In genomic region chr12:96436366-96437295, GRCh38 we compare ENCODE assay signal across 2 cellular contexts.
A peak's percentile ranks its signal among the peaks of the same experiment; 100 is the strongest.
TF ChIP-seq lines count a peak whose summit lies in the region.

No MANE protein-coding gene starts in this region.

TF ChIP-seq in HEK293, 187 proteins besides CTCF, POLR2A, EP300 and RAD21 (continued from another document):
- TF ChIP-seq ZBTB26 (tag by site-specific recombination; optimal IDR thresholded peaks at IDR 0.05) (no peak), ZNF211 (tag by site-specific recombination; IDR thresholded peaks at IDR 0.05; ENCODE audit: low read depth) (no peak), ZBTB17 (tag by site-specific recombination; IDR thresholded peaks at IDR 0.05) (0 out of 2 replicates have a peak, but pooled peaks have one; percentile 8), EGR2 (tag by site-specific recombination; IDR thresholded peaks at IDR 0.05; ENCODE audit: low read depth) (no peak), PBX3 (CRISPR knock-in tag; IDR thresholded peaks at IDR 0.05) (no peak), ZNF654 (tag by site-specific recombination; IDR thresholded peaks at IDR 0.05; ENCODE audit: low read depth) (no peak)
TF ChIP-seq in HEK293: peak in this region for 1.

TF ChIP-seq in WTC11, 78 proteins besides CTCF, POLR2A, EP300 and RAD21 (continued from another document):
- TF ChIP-seq USF2 (CRISPR knock-in tag; IDR thresholded peaks at IDR 0.05) (no peak), TEAD4 (CRISPR knock-in tag; IDR thresholded peaks at IDR 0.05) (no peak), ATF1 (CRISPR knock-in tag; IDR thresholded peaks at IDR 0.05) (no peak), NFATC4 (CRISPR knock-in tag; IDR thresholded peaks at IDR 0.05) (no peak), CBFB (CRISPR knock-in tag; IDR thresholded peaks at IDR 0.05; ENCODE audit: low read depth) (no peak), USF1 (CRISPR knock-in tag; IDR thresholded peaks at IDR 0.05) (no peak), SP1 (CRISPR knock-in tag; conservative IDR thresholded peaks at IDR 0.05) (no peak), NR1H2 (CRISPR knock-in tag; IDR thresholded peaks at IDR 0.05) (no peak), ZNF425 (CRISPR knock-in tag; conservative IDR thresholded peaks at IDR 0.05) (no peak), FOXP1 (CRISPR knock-in tag; IDR thresholded peaks at IDR 0.05; ENCODE audit: borderline replicate concordance) (no peak), ZNF317 (CRISPR knock-in tag; IDR thresholded peaks at IDR 0.05; ENCODE audit: borderline replicate concordance, low read depth) (no peak), ZNF423 (CRISPR knock-in tag; IDR thresholded peaks at IDR 0.05) (no peak)
- TF ChIP-seq, protein P1, sequence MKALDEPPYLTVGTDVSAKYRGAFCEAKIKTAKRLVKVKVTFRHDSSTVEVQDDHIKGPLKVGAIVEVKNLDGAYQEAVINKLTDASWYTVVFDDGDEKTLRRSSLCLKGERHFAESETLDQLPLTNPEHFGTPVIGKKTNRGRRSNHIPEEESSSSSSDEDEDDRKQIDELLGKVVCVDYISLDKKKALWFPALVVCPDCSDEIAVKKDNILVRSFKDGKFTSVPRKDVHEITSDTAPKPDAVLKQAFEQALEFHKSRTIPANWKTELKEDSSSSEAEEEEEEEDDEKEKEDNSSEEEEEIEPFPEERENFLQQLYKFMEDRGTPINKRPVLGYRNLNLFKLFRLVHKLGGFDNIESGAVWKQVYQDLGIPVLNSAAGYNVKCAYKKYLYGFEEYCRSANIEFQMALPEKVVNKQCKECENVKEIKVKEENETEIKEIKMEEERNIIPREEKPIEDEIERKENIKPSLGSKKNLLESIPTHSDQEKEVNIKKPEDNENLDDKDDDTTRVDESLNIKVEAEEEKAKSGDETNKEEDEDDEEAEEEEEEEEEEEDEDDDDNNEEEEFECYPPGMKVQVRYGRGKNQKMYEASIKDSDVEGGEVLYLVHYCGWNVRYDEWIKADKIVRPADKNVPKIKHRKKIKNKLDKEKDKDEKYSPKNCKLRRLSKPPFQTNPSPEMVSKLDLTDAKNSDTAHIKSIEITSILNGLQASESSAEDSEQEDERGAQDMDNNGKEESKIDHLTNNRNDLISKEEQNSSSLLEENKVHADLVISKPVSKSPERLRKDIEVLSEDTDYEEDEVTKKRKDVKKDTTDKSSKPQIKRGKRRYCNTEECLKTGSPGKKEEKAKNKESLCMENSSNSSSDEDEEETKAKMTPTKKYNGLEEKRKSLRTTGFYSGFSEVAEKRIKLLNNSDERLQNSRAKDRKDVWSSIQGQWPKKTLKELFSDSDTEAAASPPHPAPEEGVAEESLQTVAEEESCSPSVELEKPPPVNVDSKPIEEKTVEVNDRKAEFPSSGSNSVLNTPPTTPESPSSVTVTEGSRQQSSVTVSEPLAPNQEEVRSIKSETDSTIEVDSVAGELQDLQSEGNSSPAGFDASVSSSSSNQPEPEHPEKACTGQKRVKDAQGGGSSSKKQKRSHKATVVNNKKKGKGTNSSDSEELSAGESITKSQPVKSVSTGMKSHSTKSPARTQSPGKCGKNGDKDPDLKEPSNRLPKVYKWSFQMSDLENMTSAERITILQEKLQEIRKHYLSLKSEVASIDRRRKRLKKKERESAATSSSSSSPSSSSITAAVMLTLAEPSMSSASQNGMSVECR (CRISPR knock-in tag; IDR thresholded peaks at IDR 0.05; ENCODE audit: borderline replicate concordance) = no peak
- TF ChIP-seq, protein P2, sequence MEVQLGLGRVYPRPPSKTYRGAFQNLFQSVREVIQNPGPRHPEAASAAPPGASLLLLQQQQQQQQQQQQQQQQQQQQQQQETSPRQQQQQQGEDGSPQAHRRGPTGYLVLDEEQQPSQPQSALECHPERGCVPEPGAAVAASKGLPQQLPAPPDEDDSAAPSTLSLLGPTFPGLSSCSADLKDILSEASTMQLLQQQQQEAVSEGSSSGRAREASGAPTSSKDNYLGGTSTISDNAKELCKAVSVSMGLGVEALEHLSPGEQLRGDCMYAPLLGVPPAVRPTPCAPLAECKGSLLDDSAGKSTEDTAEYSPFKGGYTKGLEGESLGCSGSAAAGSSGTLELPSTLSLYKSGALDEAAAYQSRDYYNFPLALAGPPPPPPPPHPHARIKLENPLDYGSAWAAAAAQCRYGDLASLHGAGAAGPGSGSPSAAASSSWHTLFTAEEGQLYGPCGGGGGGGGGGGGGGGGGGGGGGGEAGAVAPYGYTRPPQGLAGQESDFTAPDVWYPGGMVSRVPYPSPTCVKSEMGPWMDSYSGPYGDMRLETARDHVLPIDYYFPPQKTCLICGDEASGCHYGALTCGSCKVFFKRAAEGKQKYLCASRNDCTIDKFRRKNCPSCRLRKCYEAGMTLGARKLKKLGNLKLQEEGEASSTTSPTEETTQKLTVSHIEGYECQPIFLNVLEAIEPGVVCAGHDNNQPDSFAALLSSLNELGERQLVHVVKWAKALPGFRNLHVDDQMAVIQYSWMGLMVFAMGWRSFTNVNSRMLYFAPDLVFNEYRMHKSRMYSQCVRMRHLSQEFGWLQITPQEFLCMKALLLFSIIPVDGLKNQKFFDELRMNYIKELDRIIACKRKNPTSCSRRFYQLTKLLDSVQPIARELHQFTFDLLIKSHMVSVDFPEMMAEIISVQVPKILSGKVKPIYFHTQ (CRISPR knock-in tag; IDR thresholded peaks at IDR 0.05) = no peak
- TF ChIP-seq, protein P3, sequence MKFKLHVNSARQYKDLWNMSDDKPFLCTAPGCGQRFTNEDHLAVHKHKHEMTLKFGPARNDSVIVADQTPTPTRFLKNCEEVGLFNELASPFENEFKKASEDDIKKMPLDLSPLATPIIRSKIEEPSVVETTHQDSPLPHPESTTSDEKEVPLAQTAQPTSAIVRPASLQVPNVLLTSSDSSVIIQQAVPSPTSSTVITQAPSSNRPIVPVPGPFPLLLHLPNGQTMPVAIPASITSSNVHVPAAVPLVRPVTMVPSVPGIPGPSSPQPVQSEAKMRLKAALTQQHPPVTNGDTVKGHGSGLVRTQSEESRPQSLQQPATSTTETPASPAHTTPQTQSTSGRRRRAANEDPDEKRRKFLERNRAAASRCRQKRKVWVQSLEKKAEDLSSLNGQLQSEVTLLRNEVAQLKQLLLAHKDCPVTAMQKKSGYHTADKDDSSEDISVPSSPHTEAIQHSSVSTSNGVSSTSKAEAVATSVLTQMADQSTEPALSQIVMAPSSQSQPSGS (CRISPR knock-in tag; IDR thresholded peaks at IDR 0.05; ENCODE audit: borderline replicate concordance, low read depth) = no peak
